ENCODE assay signal across 8 cellular contexts in genomic region chr5:141650851-141651727, GRCh38.
DNase-seq lines count a peak whose midpoint lies in the region; ATAC-seq and TF ChIP-seq lines count a peak whose summit lies in the region.

FCHSD1 (minus strand) TSS chr5:141651418; CDS start chr5:141651368, 50 bp downstream.

- ATAC-seq in GM18873 (IDR thresholded peaks at IDR 0.05; ENCODE audit: low FRiP score, unreplicated experiment), result peak; percentile 85
- peak; percentile 95 for ATAC-seq in HG03103 (IDR thresholded peaks at IDR 0.05; ENCODE audit: low read depth, unreplicated experiment)

- peaks cover 28% of the 10 kb centered on the region for H3K36me3 ChIP-seq in muscle layer of colon (ENCODE audit: insufficient read depth, low read length)

- TF ChIP-seq CTCF in AG09309 (IDR thresholded peaks at IDR 0.05; ENCODE audit: control insufficient read depth, insufficient read depth, low read depth, low read length, missing control alignments), result peak; percentile 0

- peak within 1 kb of the TSS; percentile 94 for H3K4me3 ChIP-seq in AG09309 (ENCODE audit: control insufficient read depth, low read depth, low read length)
- peak within 1 kb of the TSS; percentile 71 to 77 for H3K4me3 ChIP-seq in muscle layer of colon (ENCODE audit: low read depth in 1 of 2, low read length in 2 of 2)

- H3K4me1 ChIP-seq in muscle layer of colon (ENCODE audit: insufficient read depth, low read length), result peaks cover 12% of the 10 kb centered on the region

- H3K27ac ChIP-seq in muscle layer of colon (ENCODE audit: low read depth, low read length), result no peak within 1 kb of the TSS

- no peaks in the 10 kb centered on the region for H3K9me3 ChIP-seq in muscle layer of colon (ENCODE audit: low read length)

- DNase-seq in AG09309 (ENCODE audit: low read depth), result no peak
- DNase-seq in NOMO-1 treated with dmso at 0.1 percent for 144 hours (lab: John Stamatoyannopoulos, UW; ENCODE audit: unreplicated experiment), result peak; percentile 62
- peak; percentile 75 for DNase-seq in activated T-cell treated with anti-CD3 and anti-CD28 coated beads for 24 hours (ENCODE audit: low read depth)
- DNase-seq in erythroblast (lab: John Stamatoyannopoulos, UW), result peak; percentile 91 to 93
- DNase-seq in stimulated activated CD8-positive, alpha-beta memory T cell treated with anti-CD3 and anti-CD28 coated beads, Interleukin-4, amount 100 ng/mL, for 4 hours (ENCODE audit: low read depth in 2 of 2, low spot score in 1 of 2), result peak; percentile 68 to 72

- no peak within 1 kb of the TSS for H3K9ac ChIP-seq in muscle layer of colon (ENCODE audit: low read length)

- no peaks in the 10 kb centered on the region for H3K27me3 ChIP-seq in muscle layer of colon (ENCODE audit: control insufficient read depth in 1 of 2, insufficient read depth in 2 of 2, low read length in 2 of 2)

- peak; percentile 21 for TF ChIP-seq POLR2A in erythroblast (IDR thresholded peaks at IDR 0.05; ENCODE audit: low read length)
